Comparison of ENCODE assay signal across 8 cellular contexts in genomic region chr22:42519544-42520237, GRCh38. TPM values are rescaled to one million over a fixed set of nuclear protein-coding genes. Genes with fewer than 3 reads are reported as not detected.
A peak's percentile ranks its signal among the peaks of the same experiment; 100 is the strongest.
DNase-seq lines count a peak whose midpoint lies in the region; ATAC-seq and TF ChIP-seq lines count a peak whose summit lies in the region.

TSS of gene RRP7A (minus strand) at chr22:42519796. CDS start at chr22:42519786, 10 bp downstream.

- H3K27ac ChIP-seq in PC-3 (ENCODE audit: low read length) (no peak within 1 kb of the TSS), esophagus (ENCODE audit: low read depth in 2 of 2, low read length in 1 of 2) (peak within 1 kb of the TSS; percentile 37 to 68)

- no peaks in the 10 kb centered on the region for H3K9me2 ChIP-seq in PC-3 (replicated peaks; ENCODE audit: low read length)

- peak; percentile 84 for DNase-seq in BE2C
- peak; percentile 67 for DNase-seq in PC-3
- peak; percentile 88 for DNase-seq in activated T-cell treated with anti-CD3 and anti-CD28 coated beads, Interleukin-2, amount 50 U/mL, for 24 hours
- DNase-seq in stimulated activated CD8-positive, alpha-beta memory T cell treated with anti-CD3 and anti-CD28 coated beads, Interleukin-4, amount 100 ng/mL, for 4 hours (ENCODE audit: low read depth in 2 of 2, low spot score in 1 of 2) = peak; percentile 62 to 63

- peak within 1 kb of the TSS; percentile 93 for H3K4me3 Mint-ChIP-seq in activated T-cell treated with anti-CD3 and anti-CD28 coated beads, Interleukin-2, amount 50 U/mL, for 24 hours

- H3K36me3 ChIP-seq in BE2C (peaks cover 10% of the 10 kb centered on the region), PC-3 (ENCODE audit: low read depth, low read length) (no peaks in the 10 kb centered on the region), esophagus (ENCODE audit: control insufficient read depth in 2 of 2, insufficient read depth in 2 of 2, low read length in 1 of 2) (peaks cover 0 to 11% of the 10 kb centered on the region in 2 donors), mucosa of stomach (ENCODE audit: control insufficient read depth, insufficient read depth, low read length) (no peaks in the 10 kb centered on the region)

- ATAC-seq in GM19025 (IDR thresholded peaks at IDR 0.05; ENCODE audit: low read depth, unreplicated experiment) (peak; percentile 82), HG03460 (IDR thresholded peaks at IDR 0.05; ENCODE audit: unreplicated experiment) (peak; percentile 77), PC-3 (peak; percentile 91)

- H3K36me3 Mint-ChIP-seq in activated T-cell treated with anti-CD3 and anti-CD28 coated beads, Interleukin-2, amount 50 U/mL, for 24 hours (ENCODE audit: low read depth) = peaks cover 34% of the 10 kb centered on the region

- peak within 1 kb of the TSS; percentile 86 for H2AFZ ChIP-seq in PC-3 (ENCODE audit: low read length)

- H3K9me3 Mint-ChIP-seq in activated T-cell treated with anti-CD3 and anti-CD28 coated beads, Interleukin-2, amount 50 U/mL, for 24 hours = no peaks in the 10 kb centered on the region

- H3K4me2 ChIP-seq in PC-3 (ENCODE audit: low read length) = peak within 1 kb of the TSS; percentile 82

- 0% methylated on average over 38 to 57 of the region's 57 CpGs for WGBS in esophagus, 2 donors

- no peaks in the 10 kb centered on the region for H3F3A ChIP-seq in PC-3 (ENCODE audit: low read length, unreplicated experiment)

- intact Hi-C loops in PC-3 (cut with micrococcal nuclease) = no loop called here

- H3K4me1 ChIP-seq in BE2C = peaks cover 5% of the 10 kb centered on the region; the same call in 1 of the 2 replicates
- peaks cover 4% of the 10 kb centered on the region; the same call in 1 of the 2 replicates for H3K4me1 ChIP-seq in PC-3 (ENCODE audit: insufficient read depth, low read length)
- H3K4me1 ChIP-seq in esophagus (ENCODE audit: control insufficient read depth in 2 of 2, insufficient read depth in 2 of 2, low read length in 1 of 2) = peaks cover 0 to 3% of the 10 kb centered on the region in 2 donors
- H3K4me1 ChIP-seq in mucosa of stomach (ENCODE audit: control insufficient read depth, insufficient read depth, low read length) = peaks cover 4% of the 10 kb centered on the region

- no peaks in the 10 kb centered on the region for H3K9me3 ChIP-seq in BE2C
- no peaks in the 10 kb centered on the region for H3K9me3 ChIP-seq in PC-3 (ENCODE audit: low read length)
- no peaks in the 10 kb centered on the region for H3K9me3 ChIP-seq in esophagus (ENCODE audit: control insufficient read depth in 2 of 2, insufficient read depth in 1 of 2, low read depth in 1 of 2, low read length in 1 of 2)
- no peaks in the 10 kb centered on the region for H3K9me3 ChIP-seq in mucosa of stomach (ENCODE audit: control insufficient read depth, low read length)

- H4K20me1 ChIP-seq in PC-3 (ENCODE audit: low read length) = no peaks in the 10 kb centered on the region

- peaks cover 18% of the 10 kb centered on the region for H3K4me1 Mint-ChIP-seq in activated T-cell treated with anti-CD3 and anti-CD28 coated beads, Interleukin-2, amount 50 U/mL, for 24 hours (ENCODE audit: low read depth)

- peak within 1 kb of the TSS; percentile 96 for H3K27ac Mint-ChIP-seq in activated T-cell treated with anti-CD3 and anti-CD28 coated beads, Interleukin-2, amount 50 U/mL, for 24 hours

- no TSS peak for BruUV-seq in PC-3 (replicated peaks; lab: Mats Ljungman, UMichigan)

- H3K4me3 ChIP-seq in BE2C (ENCODE audit: low read depth, low read length) = peak within 1 kb of the TSS; percentile 76
- peak within 1 kb of the TSS; percentile 71 for H3K4me3 ChIP-seq in PC-3 (ENCODE audit: low read length)
- peak within 1 kb of the TSS; percentile 64 to 96 for H3K4me3 ChIP-seq in esophagus (ENCODE audit: low read depth in 1 of 2, low read length in 2 of 2)
- no peak within 1 kb of the TSS for H3K4me3 ChIP-seq in mucosa of stomach (ENCODE audit: low read length)

- CTCF ChIA-PET in PC-3 (lab: Charles Lee) = no interaction called here

- peak within 1 kb of the TSS; percentile 88 for H3K9ac ChIP-seq in PC-3 (ENCODE audit: low read length)
- peak within 1 kb of the TSS; percentile 70 for H3K9ac ChIP-seq in mucosa of stomach (ENCODE audit: low read length)

- POLR2A ChIA-PET in PC-3 (lab: Charles Lee; ENCODE audit: unreplicated experiment) = no interaction called here

- H3K79me2 ChIP-seq in PC-3 (ENCODE audit: low read length) = peaks cover 20% of the 10 kb centered on the region

- H3K27me3 Mint-ChIP-seq in activated T-cell treated with anti-CD3 and anti-CD28 coated beads, Interleukin-2, amount 50 U/mL, for 24 hours = no peaks in the 10 kb centered on the region

- H3K27me3 ChIP-seq in BE2C (no peaks in the 10 kb centered on the region), PC-3 (ENCODE audit: low read length) (no peaks in the 10 kb centered on the region), esophagus (ENCODE audit: control insufficient read depth in 1 of 2, insufficient read depth in 2 of 2, low read length in 2 of 2) (no peaks in the 10 kb centered on the region), mucosa of stomach (ENCODE audit: control insufficient read depth, insufficient read depth, low read length) (no peaks in the 10 kb centered on the region)

- TF ChIP-seq CTCF in BE2C (IDR thresholded peaks at IDR 0.05; ENCODE audit: low read depth, low read length) (no peak), PC-3 (conservative IDR thresholded peaks at IDR 0.05; ENCODE audit: low read depth, low read length) (no peak)

RNA-seq across cellular contexts. Expression of gene RRP7A, which starts in this region (rescaled TPM):
- 51.4 TPM for polyA plus RNA-seq in BE2C (2012; ENCODE audit: insufficient read depth, insufficient read length, low read depth)
- 50.2 and 71.9 TPM in 2 replicates for total RNA-seq in PC-3 (2014; rRNA removed)
- polyA plus RNA-seq in esophagus = 10 to 100 TPM in 1 of 2 donors, 1 to 10 TPM in 1; 8.8 to 19.0 TPM
